Comparison of ENCODE assay signal across 22 cellular contexts in the genomic region with DNA sequence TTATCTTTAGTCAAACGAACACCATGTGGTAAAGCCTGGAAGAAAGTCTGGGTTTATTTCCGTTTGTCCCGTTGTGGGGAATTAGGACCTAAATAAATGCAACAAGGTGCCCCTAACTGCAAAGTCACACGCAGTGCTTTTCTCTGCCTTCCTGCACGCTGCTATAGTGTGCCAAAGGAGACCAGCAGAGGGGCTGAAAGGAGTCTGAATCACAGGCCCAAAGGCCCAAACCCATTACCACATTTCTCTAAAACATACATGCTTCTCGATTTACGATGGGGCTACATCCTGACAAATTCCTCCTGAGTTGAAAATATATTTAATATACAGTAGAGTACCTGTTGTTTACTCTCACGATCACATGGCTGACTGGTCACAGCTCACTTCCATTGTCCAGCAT. TPM values are rescaled to one million over a fixed set of nuclear protein-coding genes. Genes with fewer than 3 reads are reported as not detected.
A peak's percentile ranks its signal among the peaks of the same experiment; 100 is the strongest.
DNase-seq lines count a peak whose midpoint lies in the region; ATAC-seq and TF ChIP-seq lines count a peak whose summit lies in the region.
"Had no signal": no experiment of that assay in that cellular context is flagged by ENCODE, and none has a peak within 500 bp of the region (broad histone marks: within the 10 kb centered on the region; RNA-seq: fewer than 3 reads in every experiment).

No MANE protein-coding gene starts in this region.

- H3K27me3 ChIP-seq in Panc1 (ENCODE audit: control insufficient read depth, insufficient read depth, low read length) (no peaks in the 10 kb centered on the region), gastrocnemius medialis (no peaks in the 10 kb centered on the region), uterus (no peaks in the 10 kb centered on the region)

- ATAC-seq in Panc1 (no peak), gastrocnemius medialis (no peak), GM18870 (IDR thresholded peaks at IDR 0.05; ENCODE audit: unreplicated experiment) (no peak), HG03108 (IDR thresholded peaks at IDR 0.05; ENCODE audit: unreplicated experiment) (no peak)
- ATAC-seq: naive thymus-derived CD4-positive, alpha-beta T cell had no signal

- intact Hi-C loops in Panc1 (cut with micrococcal nuclease; ENCODE audit: unreplicated experiment): loop anchor here (5.0 to 10.0 kb wide), 2 partner anchors 223 to 411 kb away; no protein-coding TSS in a partner anchor
- intact Hi-C loops in gastrocnemius medialis (cut with DNase I; ENCODE audit: low total_unique reads): no loop called here
- intact Hi-C loops in uterus (cut with DNase I; ENCODE audit: low total_unique reads): no loop called here

- TF ChIP-seq CTCF in Panc1 (IDR thresholded peaks at IDR 0.05) (no peak), epithelial cell of proximal tubule (conservative IDR thresholded peaks at IDR 0.05; ENCODE audit: low read depth, low read length) (peak; percentile 10), gastrocnemius medialis (IDR thresholded peaks at IDR 0.05 in 4 of 5, conservative IDR thresholded peaks at IDR 0.05 in 1 of 5) (no peak), uterus (IDR thresholded peaks at IDR 0.05) (no peak)

- no peaks in the 10 kb centered on the region for H3K36me3 ChIP-seq in Panc1 (ENCODE audit: control insufficient read depth, insufficient read depth, low read length)
- H3K36me3 ChIP-seq in gastrocnemius medialis: no peaks in the 10 kb centered on the region
- no peaks in the 10 kb centered on the region for H3K36me3 ChIP-seq in uterus
- H3K36me3 ChIP-seq: cardiac muscle cell, esophagus muscularis mucosa had no signal

- BruUV-seq in Panc1 (replicated peaks; lab: Mats Ljungman, UMichigan): no TSS peak

- DNase-seq in NCI-H82 (lab: John Stamatoyannopoulos, UW) (peak; percentile 3), NCI-H82 treated with DMSO at 0.1 percent for 48 hours (lab: John Stamatoyannopoulos, UW; ENCODE audit: unreplicated experiment) (no peak), Panc1 (ENCODE audit: low read depth, low spot score) (no peak), epithelial cell of proximal tubule (ENCODE audit: low read depth) (no peak), gastrocnemius medialis (no peak), uterus (no peak)
- DNase-seq: 8988T; activated CD4-positive, alpha-beta T cell treated with anti-CD3 and anti-CD28 coated beads for 4 hours; C1 segment of cervical spinal cord; HCEC 1CT; head of caudate nucleus; naive thymus-derived CD4-positive, alpha-beta T cell; NCI-H2171 treated with DMSO at 0.1 percent for 48 hours; NCI-H774; stimulated activated CD4-positive, alpha-beta T cell treated with anti-CD3 and anti-CD28 coated beads, Interleukin-4, amount 100 ng/mL, for 24 hours; SW 1271 had no signal

- H3K27ac ChIP-seq in Panc1 (ENCODE audit: low read length) (peak overlapping the region; percentile 92), gastrocnemius medialis (peak overlapping the region in 3 of 4 donors; percentile 23 to 60 (median 51)), uterus (peak overlapping the region in 1 of 2 donors; percentile 24)
- H3K27ac ChIP-seq: cardiac muscle cell, esophagus muscularis mucosa, RWPE1, skin epidermis had no signal

- H3K4me1 ChIP-seq in Panc1 (ENCODE audit: control insufficient read depth, insufficient read depth, low read length) (peaks cover 29% of the 10 kb centered on the region), gastrocnemius medialis (peaks cover 5 to 7% of the 10 kb centered on the region in 2 donors), uterus (no peaks in the 10 kb centered on the region)

- POLR2A ChIA-PET in Panc1 (lab: Charles Lee): no interaction called here

- in situ Hi-C loops in Panc1 (cut with HindIII; ENCODE audit: low pct_unique_long_range_greater_than_20kb, low sequenced_read_pairs) (no loop called here), gastrocnemius medialis (cut with MboI; ENCODE audit: low sequenced_read_pairs in 4 of 4) (no loop called here)

- TF ChIP-seq POLR2A in gastrocnemius medialis (IDR thresholded peaks at IDR 0.05) (no peak), uterus (IDR thresholded peaks at IDR 0.05) (no peak)

- H3K9me3 ChIP-seq in Panc1 (ENCODE audit: control insufficient read depth, insufficient read depth, low read depth, low read length): no peaks in the 10 kb centered on the region
- no peaks in the 10 kb centered on the region for H3K9me3 ChIP-seq in gastrocnemius medialis
- H3K9me3 ChIP-seq in uterus: no peaks in the 10 kb centered on the region
- H3K9me3 ChIP-seq: esophagus muscularis mucosa had no signal

- peak overlapping the region; percentile 63 to 95 for H3K4me3 ChIP-seq in Panc1 (ENCODE audit: low read depth in 2 of 2, low read length in 2 of 2)
- no peak overlapping the region for H3K4me3 ChIP-seq in epithelial cell of proximal tubule (ENCODE audit: low read depth, low read length)
- peak overlapping the region in 1 of 4 donors; percentile 18 for H3K4me3 ChIP-seq in gastrocnemius medialis
- H3K4me3 ChIP-seq in uterus: no peak overlapping the region
- H3K4me3 ChIP-seq: cardiac muscle cell, esophagus muscularis mucosa, skin epidermis had no signal

- CTCF ChIA-PET in Panc1 (lab: Charles Lee): interaction anchor here (0.5 kb wide), 1 partner anchor 260 kb away, joined by 3 read pairs; no protein-coding TSS in a partner anchor

RNA-seq across cellular contexts. Expression of a gene that starts 4.5 kb away (rescaled TPM):
- 15.7 TPM for total RNA-seq in Panc1 (2021; ENCODE audit: unreplicated experiment)
- polyA plus RNA-seq in Panc1 (2012; ENCODE audit: insufficient read length): 7.1 TPM
- total RNA-seq in epithelial cell of proximal tubule: 3.2 and 11.0 TPM in 2 replicates
- total RNA-seq in gastrocnemius medialis: 1 to 10 TPM; 1.1 to 2.9 (median 2.3) TPM
- 10 to 100 TPM in 3 of 4 donors, 1 to 10 TPM in 1; 3.8 to 31.5 (median 14.6) TPM for total RNA-seq in uterus
- total RNA-seq: naive thymus-derived CD4-positive, alpha-beta T cell had no signal
- polyA plus RNA-seq: naive thymus-derived CD4-positive, alpha-beta T cell had no signal

Comparison
In these comparisons a context has a peak if more than half of its experiments do, and no peak if none do; other contexts are left out.
1. H3K4me3 ChIP-seq: peak in Panc1 (2 of 2); none in epithelial cell of proximal tubule (single experiment) and uterus (0 of 2).